7 cellular contexts compared by ENCODE assay signal in genomic region chr12:108689314-108690190, GRCh38. TPM values are rescaled to one million over a fixed set of nuclear protein-coding genes. Genes with fewer than 3 reads are reported as not detected.
DNase-seq lines count a peak whose midpoint lies in the region; ATAC-seq and TF ChIP-seq lines count a peak whose summit lies in the region.

No MANE protein-coding gene starts in this region.

- no peaks in the 10 kb centered on the region for H3K9me3 Mint-ChIP-seq in activated naive CD4-positive, alpha-beta T cell treated with anti-CD3 and anti-CD28 coated beads, Interleukin-2, amount 50 U/mL, for 72 hours
- H3K9me3 Mint-ChIP-seq in immature natural killer cell, result no peaks in the 10 kb centered on the region

- H3K27me3 Mint-ChIP-seq in immature natural killer cell (ENCODE audit: low read depth in 3 of 3), result peaks cover 0 to 2% (median 0%) of the 10 kb centered on the region in 3 donors

- H3K4me3 Mint-ChIP-seq in immature natural killer cell, result peak overlapping the region in 1 of 5 donors; percentile 86

- peak; percentile 3 for TF ChIP-seq CTCF in GM20000 (IDR thresholded peaks at IDR 0.05; ENCODE audit: extremely low read depth, missing control alignments)

- H3K36me3 Mint-ChIP-seq in activated naive CD4-positive, alpha-beta T cell treated with anti-CD3 and anti-CD28 coated beads, Interleukin-2, amount 50 U/mL, for 72 hours, result peaks cover 0 to 9% of the 10 kb centered on the region in 2 donors
- no peaks in the 10 kb centered on the region for H3K36me3 Mint-ChIP-seq in immature natural killer cell

- peak; percentile 60 to 82 for ATAC-seq in activated naive CD4-positive, alpha-beta T cell treated with anti-CD3 and anti-CD28 coated beads, Interleukin-2, amount 50 U/mL, for 72 hours
- ATAC-seq in HG02798 (IDR thresholded peaks at IDR 0.05; ENCODE audit: poor library complexity, unreplicated experiment), result no peak

- H3K4me1 Mint-ChIP-seq in immature natural killer cell, result peaks cover 35 to 41% of the 10 kb centered on the region in 2 donors

- DNase-seq in GM20000 (ENCODE audit: low spot score), result no peak
- DNase-seq in NCI-H82 treated with DMSO at 0.1 percent for 48 hours (lab: John Stamatoyannopoulos, UW; ENCODE audit: unreplicated experiment), result peak; percentile 18
- DNase-seq in activated naive CD4-positive, alpha-beta T cell treated with anti-CD3 and anti-CD28 coated beads, Interleukin-2, amount 50 U/mL, for 72 hours (ENCODE audit: low spot score in 2 of 2), result peak; percentile 55 to 58
- DNase-seq in immature natural killer cell, result no peak
- peak; percentile 14 for DNase-seq in stimulated activated CD4-positive, alpha-beta T cell treated with anti-CD3 and anti-CD28 coated beads, Interleukin-4, amount 100 ng/mL, for 1 hour
- DNase-seq in hepatic stellate cell (ENCODE audit: low spot score), result no peak

- H3K27ac Mint-ChIP-seq in activated naive CD4-positive, alpha-beta T cell treated with anti-CD3 and anti-CD28 coated beads, Interleukin-2, amount 50 U/mL, for 72 hours, result peak overlapping the region; percentile 92 to 99
- H3K27ac Mint-ChIP-seq in immature natural killer cell, result peak overlapping the region in 5 of 6 donors; percentile 2 to 87 (median 51)

RNA-seq across cellular contexts. Expression of gene CORO1C, which starts 41.8 kb away (rescaled TPM):
- total RNA-seq in activated naive CD4-positive, alpha-beta T cell treated with anti-CD3 and anti-CD28 coated beads, Interleukin-2, amount 50 U/mL, for 72 hours, result 10 to 100 TPM; 61.5 to 87.5 TPM
- polyA plus RNA-seq in immature natural killer cell, result 10 to 100 TPM; 31.8 to 80.0 (median 32.1) TPM

RNA-seq across cellular contexts. Expression of gene SELPLG, which starts 55.9 kb away (rescaled TPM):
- total RNA-seq in activated naive CD4-positive, alpha-beta T cell treated with anti-CD3 and anti-CD28 coated beads, Interleukin-2, amount 50 U/mL, for 72 hours, result 10 to 100 TPM; 30.0 to 35.9 TPM
- polyA plus RNA-seq in immature natural killer cell, result 100 to 1,000 TPM; 429 to 815 (median 508) TPM

Comparison
In these comparisons a context has a peak if more than half of its experiments do, and no peak if none do; other contexts are left out.
1. DNase-seq: peak in NCI-H82 treated with DMSO at 0.1 percent for 48 hours (single experiment), activated naive CD4-positive, alpha-beta T cell treated with anti-CD3 and anti-CD28 coated beads, Interleukin-2, amount 50 U/mL, for 72 hours (2 of 2) and stimulated activated CD4-positive, alpha-beta T cell treated with anti-CD3 and anti-CD28 coated beads, Interleukin-4, amount 100 ng/mL, for 1 hour (single experiment); none in GM20000 (single experiment), immature natural killer cell (0 of 3) and hepatic stellate cell (single experiment).